9 cellular contexts compared by ENCODE assay signal in the genomic region with DNA sequence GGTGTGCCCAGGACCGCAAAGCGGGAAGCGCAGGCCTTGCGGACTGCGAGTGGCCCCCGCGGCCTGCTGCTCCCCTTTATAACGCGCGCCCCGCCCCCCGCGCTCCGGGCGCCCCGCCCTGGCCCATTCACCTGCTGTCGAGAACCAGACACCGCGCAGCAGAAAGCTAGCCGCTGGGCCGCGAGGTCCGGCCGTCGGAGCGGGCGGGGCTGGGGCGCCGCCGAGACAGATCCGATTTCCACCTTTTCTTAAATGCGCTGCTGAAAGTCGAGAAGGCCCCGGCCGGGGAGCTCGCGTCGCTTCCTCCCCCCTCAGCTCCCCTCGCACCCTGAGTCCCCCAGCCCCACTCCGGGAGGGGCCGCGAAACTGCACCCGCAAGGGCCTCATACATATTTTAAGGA.
DNase-seq lines count a peak whose midpoint lies in the region; ATAC-seq and TF ChIP-seq lines count a peak whose summit lies in the region.
"Had no signal": no experiment of that assay in that cellular context is flagged by ENCODE, and none has a peak within 500 bp of the region (broad histone marks: within the 10 kb centered on the region; RNA-seq: fewer than 3 reads in every experiment).

No MANE protein-coding gene starts in this region.

- intact Hi-C loops in activated CD8-positive, alpha-beta T cell treated with anti-CD3 and anti-CD28 coated beads for 36 hours (cut with micrococcal nuclease), result no loop called here
- intact Hi-C loops in esophagus squamous epithelium (cut with DNase I), result no loop called here

- H3K4me3 ChIP-seq in esophagus squamous epithelium (peak overlapping the region; percentile 0 to 77 (median 44)), mesendoderm (ENCODE audit: low read length) (no peak overlapping the region)

- no peak overlapping the region for H2BK120ac ChIP-seq in mesendoderm (ENCODE audit: low read depth, low read length)

- H3K4me1 ChIP-seq in esophagus squamous epithelium (peaks cover 55 to 81% (median 63%) of the 10 kb centered on the region in 3 donors), mesendoderm (ENCODE audit: control insufficient read depth, low read depth, low read length) (peaks cover 2% of the 10 kb centered on the region)

- no peak for TF ChIP-seq CTCF in activated CD8-positive, alpha-beta T cell treated with anti-CD3 and anti-CD28 coated beads for 36 hours (IDR thresholded peaks at IDR 0.05)
- no peak for TF ChIP-seq CTCF in esophagus squamous epithelium (IDR thresholded peaks at IDR 0.05)

- POLR2A ChIA-PET in activated CD8-positive, alpha-beta T cell treated with anti-CD3 and anti-CD28 coated beads for 36 hours (lab: Charles Lee), result interaction anchor here (0.7 to 1.4 kb wide), 3 partner anchors 8 to 267 kb away, joined by 3 read pairs; no protein-coding TSS in a partner anchor
- POLR2A ChIA-PET in activated CD8-positive, alpha-beta T cell treated with anti-CD3 and anti-CD28 coated beads, Interleukin-2, amount 10 ng/mL, durations not matched to agents 7 days and 5 days (lab: Charles Lee), result interaction anchor here (1.0 kb wide), 1 partner anchor 43 kb away, joined by 3 read pairs; no protein-coding TSS in a partner anchor

- ATAC-seq in activated CD8-positive, alpha-beta T cell treated with anti-CD3 and anti-CD28 coated beads for 36 hours, result no peak
- ATAC-seq in activated CD8-positive, alpha-beta T cell treated with anti-CD3 and anti-CD28 coated beads, Interleukin-2, amount 10 ng/mL, durations not matched to agents 7 days and 5 days, result no peak
- no peak for ATAC-seq in stimulated activated memory B cell treated with anti-CD40 and anti-IgM and Interleukin-4, amounts not matched to agents 10 μg/mL and 1 μg/mL and 100 μg/mL, for 72 hours
- no peak for ATAC-seq in HG03565 (IDR thresholded peaks at IDR 0.05; ENCODE audit: unreplicated experiment)

- peak overlapping the region; percentile 45 for H3K4me3 Mint-ChIP-seq in activated CD8-positive, alpha-beta T cell treated with anti-CD3 and anti-CD28 coated beads for 36 hours
- H3K4me3 Mint-ChIP-seq in activated CD8-positive, alpha-beta T cell treated with anti-CD3 and anti-CD28 coated beads, Interleukin-2, amount 10 ng/mL, durations not matched to agents 7 days and 5 days, result no peak overlapping the region
- H3K4me3 Mint-ChIP-seq in stimulated activated memory B cell treated with anti-CD40 and anti-IgM and Interleukin-4, amounts not matched to agents 10 μg/mL and 1 μg/mL and 100 μg/mL, for 72 hours, result peak overlapping the region; percentile 78

- H3K56ac ChIP-seq in mesendoderm (ENCODE audit: low read length), result no peak overlapping the region

- no peaks in the 10 kb centered on the region for H3K36me3 Mint-ChIP-seq in activated CD8-positive, alpha-beta T cell treated with anti-CD3 and anti-CD28 coated beads for 36 hours (ENCODE audit: low read depth)
- H3K36me3 Mint-ChIP-seq in activated CD8-positive, alpha-beta T cell treated with anti-CD3 and anti-CD28 coated beads, Interleukin-2, amount 10 ng/mL, durations not matched to agents 7 days and 5 days (ENCODE audit: low read depth), result no peaks in the 10 kb centered on the region
- H3K36me3 Mint-ChIP-seq in stimulated activated memory B cell treated with anti-CD40 and anti-IgM and Interleukin-4, amounts not matched to agents 10 μg/mL and 1 μg/mL and 100 μg/mL, for 72 hours, result no peaks in the 10 kb centered on the region

- H3K4me2 ChIP-seq in mesendoderm (ENCODE audit: low read length), result no peak overlapping the region

- CTCF ChIA-PET in activated CD8-positive, alpha-beta T cell treated with anti-CD3 and anti-CD28 coated beads for 36 hours (lab: Charles Lee), result interaction anchor here (2.6 kb wide), 1 partner anchor 48 kb away, joined by 11 read pairs; no protein-coding TSS in a partner anchor
- CTCF ChIA-PET in activated CD8-positive, alpha-beta T cell treated with anti-CD3 and anti-CD28 coated beads, Interleukin-2, amount 10 ng/mL, durations not matched to agents 7 days and 5 days (lab: Charles Lee), result interaction anchor here (1.4 kb wide), 1 partner anchor 43 kb away, joined by 5 read pairs; no protein-coding TSS in a partner anchor

- no peaks in the 10 kb centered on the region for H3K79me1 ChIP-seq in mesendoderm (ENCODE audit: low read length)

- no peak for DNase-seq in activated CD8-positive, alpha-beta T cell treated with anti-CD3 and anti-CD28 coated beads for 36 hours
- DNase-seq in activated CD8-positive, alpha-beta T cell treated with anti-CD3 and anti-CD28 coated beads, Interleukin-2, amount 10 ng/mL, durations not matched to agents 7 days and 5 days, result no peak
- DNase-seq in NCI-H524 (lab: John Stamatoyannopoulos, UW) (peak; percentile 58 to 63), esophagus squamous epithelium (lab: John Stamatoyannopoulos, UW) (no peak), mesendoderm (no peak), OCI-M2 (lab: John Stamatoyannopoulos, UW; ENCODE audit: unreplicated experiment) (no peak)
- DNase-seq: activated CD4-positive, CD25-positive, alpha-beta regulatory T cell treated with anti-CD3 and anti-CD28 coated beads, Interleukin-2, amount 50 U/mL, for 72 hours had no signal

- H3K4me1 Mint-ChIP-seq in activated CD8-positive, alpha-beta T cell treated with anti-CD3 and anti-CD28 coated beads for 36 hours (ENCODE audit: low read depth), result peaks cover 43% of the 10 kb centered on the region
- peaks cover 47% of the 10 kb centered on the region for H3K4me1 Mint-ChIP-seq in activated CD8-positive, alpha-beta T cell treated with anti-CD3 and anti-CD28 coated beads, Interleukin-2, amount 10 ng/mL, durations not matched to agents 7 days and 5 days (ENCODE audit: low read depth)
- H3K4me1 Mint-ChIP-seq in stimulated activated memory B cell treated with anti-CD40 and anti-IgM and Interleukin-4, amounts not matched to agents 10 μg/mL and 1 μg/mL and 100 μg/mL, for 72 hours, result peaks cover 58% of the 10 kb centered on the region

- no peak overlapping the region for H3K4ac ChIP-seq in mesendoderm (ENCODE audit: low read depth, low read length)

- no peak overlapping the region for H4K8ac ChIP-seq in mesendoderm (ENCODE audit: low read depth, low read length)

- H3K23ac ChIP-seq in mesendoderm (ENCODE audit: low read length), result no peak overlapping the region

- no peak overlapping the region for H3K9ac ChIP-seq in mesendoderm (ENCODE audit: low read length)

- 0% methylated on average over 4 of the region's 43 CpGs; no CpG with 5 or more reads in 1 of the 2 donors for WGBS in esophagus squamous epithelium, 2 donors
- no CpG with 5 or more reads among the region's 43 CpGs for WGBS in mesendoderm (ENCODE audit: extremely low coverage, insufficient coverage, low lambda C conversion rate)

- no peaks in the 10 kb centered on the region for H3K79me2 ChIP-seq in mesendoderm (ENCODE audit: control insufficient read depth, insufficient read depth, low read length)

- H3K27me3 ChIP-seq in esophagus squamous epithelium, result peaks cover 44 to 100% (median 76%) of the 10 kb centered on the region in 4 donors
- peaks cover 72% of the 10 kb centered on the region for H3K27me3 ChIP-seq in mesendoderm (ENCODE audit: insufficient read depth, low read length, poor library complexity)

- H2AK5ac ChIP-seq in mesendoderm (ENCODE audit: low read length), result no peak overlapping the region

- TF ChIP-seq POLR2A in esophagus squamous epithelium (IDR thresholded peaks at IDR 0.05), result no peak

- H4K5ac ChIP-seq in mesendoderm (ENCODE audit: low read length), result no peak overlapping the region

- no peak overlapping the region for H3K18ac ChIP-seq in mesendoderm (ENCODE audit: low read length)

- no peaks in the 10 kb centered on the region for H3K9me3 Mint-ChIP-seq in activated CD8-positive, alpha-beta T cell treated with anti-CD3 and anti-CD28 coated beads for 36 hours
- H3K9me3 Mint-ChIP-seq in activated CD8-positive, alpha-beta T cell treated with anti-CD3 and anti-CD28 coated beads, Interleukin-2, amount 10 ng/mL, durations not matched to agents 7 days and 5 days (ENCODE audit: insufficient read depth), result no peaks in the 10 kb centered on the region
- H3K9me3 Mint-ChIP-seq in stimulated activated memory B cell treated with anti-CD40 and anti-IgM and Interleukin-4, amounts not matched to agents 10 μg/mL and 1 μg/mL and 100 μg/mL, for 72 hours, result no peaks in the 10 kb centered on the region

- peaks cover 67% of the 10 kb centered on the region for H3K27me3 Mint-ChIP-seq in activated CD8-positive, alpha-beta T cell treated with anti-CD3 and anti-CD28 coated beads for 36 hours
- peaks cover 75% of the 10 kb centered on the region for H3K27me3 Mint-ChIP-seq in activated CD8-positive, alpha-beta T cell treated with anti-CD3 and anti-CD28 coated beads, Interleukin-2, amount 10 ng/mL, durations not matched to agents 7 days and 5 days (ENCODE audit: low read depth)
- peaks cover 79% of the 10 kb centered on the region for H3K27me3 Mint-ChIP-seq in stimulated activated memory B cell treated with anti-CD40 and anti-IgM and Interleukin-4, amounts not matched to agents 10 μg/mL and 1 μg/mL and 100 μg/mL, for 72 hours

- H3K36me3 ChIP-seq in esophagus squamous epithelium (no peaks in the 10 kb centered on the region), mesendoderm (ENCODE audit: control insufficient read depth, insufficient read depth, low read length) (no peaks in the 10 kb centered on the region)

- no peak overlapping the region for H2BK15ac ChIP-seq in mesendoderm (replicated peaks; ENCODE audit: low read depth)

- H3K9me3 ChIP-seq in esophagus squamous epithelium, result no peaks in the 10 kb centered on the region

- H2BK5ac ChIP-seq in mesendoderm (ENCODE audit: low read length), result no peak overlapping the region

- H3K27ac Mint-ChIP-seq in activated CD8-positive, alpha-beta T cell treated with anti-CD3 and anti-CD28 coated beads for 36 hours, result no peak overlapping the region
- no peak overlapping the region for H3K27ac Mint-ChIP-seq in activated CD8-positive, alpha-beta T cell treated with anti-CD3 and anti-CD28 coated beads, Interleukin-2, amount 10 ng/mL, durations not matched to agents 7 days and 5 days
- H3K27ac Mint-ChIP-seq in stimulated activated memory B cell treated with anti-CD40 and anti-IgM and Interleukin-4, amounts not matched to agents 10 μg/mL and 1 μg/mL and 100 μg/mL, for 72 hours, result no peak overlapping the region

- H3K27ac ChIP-seq in esophagus squamous epithelium (no peak overlapping the region), mesendoderm (ENCODE audit: low read depth, low read length) (no peak overlapping the region)

Comparison
In these comparisons a context has a peak if more than half of its experiments do, and no peak if none do; other contexts are left out.
1. DNase-seq: peak in NCI-H524 (2 of 2); none in activated CD8-positive, alpha-beta T cell treated with anti-CD3 and anti-CD28 coated beads for 36 hours (single experiment), activated CD8-positive, alpha-beta T cell treated with anti-CD3 and anti-CD28 coated beads, Interleukin-2, amount 10 ng/mL, durations not matched to agents 7 days and 5 days (single experiment), esophagus squamous epithelium (single experiment), mesendoderm (single experiment) and OCI-M2 (single experiment).